ENCODE assay signal across 1 cellular context in the genomic region with DNA sequence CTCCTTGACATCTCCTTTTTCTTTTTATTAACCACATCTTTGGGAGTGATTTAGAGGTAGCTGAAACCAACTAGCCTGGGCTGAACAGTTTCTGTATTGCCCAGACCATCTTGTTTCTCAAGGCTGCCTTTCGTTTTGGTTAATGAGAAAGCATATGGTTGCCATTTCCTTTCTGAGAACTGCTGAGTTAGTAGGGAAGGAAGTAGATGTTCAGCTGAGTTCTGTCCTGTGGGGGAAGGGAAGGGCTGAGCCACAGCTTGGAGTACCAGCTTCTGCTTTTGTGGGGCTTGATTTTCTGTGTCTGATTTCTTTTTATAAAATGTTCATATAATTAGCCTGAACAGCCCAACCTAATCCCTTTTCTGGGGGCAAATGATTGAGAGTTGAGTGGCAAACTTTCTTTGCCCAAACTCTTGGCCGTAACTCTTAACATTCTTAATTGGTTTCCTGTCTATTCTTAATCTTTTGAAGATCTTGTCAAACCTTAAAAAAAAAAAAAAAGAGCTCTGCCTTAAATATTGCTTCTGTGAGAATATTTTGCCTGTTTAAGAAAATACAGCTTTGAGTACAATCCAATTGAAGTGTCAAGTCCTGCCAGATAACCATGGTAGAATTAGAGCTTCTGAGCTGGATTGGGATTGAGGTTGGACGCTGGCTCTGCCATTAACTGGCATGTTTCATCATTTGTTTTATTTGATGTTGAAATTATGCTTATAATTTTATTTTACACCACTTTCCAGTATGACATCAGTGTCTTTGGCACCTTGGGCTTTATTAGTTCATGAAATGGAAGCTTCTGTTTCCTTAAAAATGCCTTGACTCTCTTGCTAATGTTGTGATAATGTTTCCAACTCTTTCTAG.
TF ChIP-seq lines count a peak whose summit lies in the region.

No MANE protein-coding gene starts in this region.

TF ChIP-seq in GM23338, 12 proteins besides CTCF, POLR2A, EP300 and RAD21 (continued from another document):
- TF ChIP-seq, protein P1, sequence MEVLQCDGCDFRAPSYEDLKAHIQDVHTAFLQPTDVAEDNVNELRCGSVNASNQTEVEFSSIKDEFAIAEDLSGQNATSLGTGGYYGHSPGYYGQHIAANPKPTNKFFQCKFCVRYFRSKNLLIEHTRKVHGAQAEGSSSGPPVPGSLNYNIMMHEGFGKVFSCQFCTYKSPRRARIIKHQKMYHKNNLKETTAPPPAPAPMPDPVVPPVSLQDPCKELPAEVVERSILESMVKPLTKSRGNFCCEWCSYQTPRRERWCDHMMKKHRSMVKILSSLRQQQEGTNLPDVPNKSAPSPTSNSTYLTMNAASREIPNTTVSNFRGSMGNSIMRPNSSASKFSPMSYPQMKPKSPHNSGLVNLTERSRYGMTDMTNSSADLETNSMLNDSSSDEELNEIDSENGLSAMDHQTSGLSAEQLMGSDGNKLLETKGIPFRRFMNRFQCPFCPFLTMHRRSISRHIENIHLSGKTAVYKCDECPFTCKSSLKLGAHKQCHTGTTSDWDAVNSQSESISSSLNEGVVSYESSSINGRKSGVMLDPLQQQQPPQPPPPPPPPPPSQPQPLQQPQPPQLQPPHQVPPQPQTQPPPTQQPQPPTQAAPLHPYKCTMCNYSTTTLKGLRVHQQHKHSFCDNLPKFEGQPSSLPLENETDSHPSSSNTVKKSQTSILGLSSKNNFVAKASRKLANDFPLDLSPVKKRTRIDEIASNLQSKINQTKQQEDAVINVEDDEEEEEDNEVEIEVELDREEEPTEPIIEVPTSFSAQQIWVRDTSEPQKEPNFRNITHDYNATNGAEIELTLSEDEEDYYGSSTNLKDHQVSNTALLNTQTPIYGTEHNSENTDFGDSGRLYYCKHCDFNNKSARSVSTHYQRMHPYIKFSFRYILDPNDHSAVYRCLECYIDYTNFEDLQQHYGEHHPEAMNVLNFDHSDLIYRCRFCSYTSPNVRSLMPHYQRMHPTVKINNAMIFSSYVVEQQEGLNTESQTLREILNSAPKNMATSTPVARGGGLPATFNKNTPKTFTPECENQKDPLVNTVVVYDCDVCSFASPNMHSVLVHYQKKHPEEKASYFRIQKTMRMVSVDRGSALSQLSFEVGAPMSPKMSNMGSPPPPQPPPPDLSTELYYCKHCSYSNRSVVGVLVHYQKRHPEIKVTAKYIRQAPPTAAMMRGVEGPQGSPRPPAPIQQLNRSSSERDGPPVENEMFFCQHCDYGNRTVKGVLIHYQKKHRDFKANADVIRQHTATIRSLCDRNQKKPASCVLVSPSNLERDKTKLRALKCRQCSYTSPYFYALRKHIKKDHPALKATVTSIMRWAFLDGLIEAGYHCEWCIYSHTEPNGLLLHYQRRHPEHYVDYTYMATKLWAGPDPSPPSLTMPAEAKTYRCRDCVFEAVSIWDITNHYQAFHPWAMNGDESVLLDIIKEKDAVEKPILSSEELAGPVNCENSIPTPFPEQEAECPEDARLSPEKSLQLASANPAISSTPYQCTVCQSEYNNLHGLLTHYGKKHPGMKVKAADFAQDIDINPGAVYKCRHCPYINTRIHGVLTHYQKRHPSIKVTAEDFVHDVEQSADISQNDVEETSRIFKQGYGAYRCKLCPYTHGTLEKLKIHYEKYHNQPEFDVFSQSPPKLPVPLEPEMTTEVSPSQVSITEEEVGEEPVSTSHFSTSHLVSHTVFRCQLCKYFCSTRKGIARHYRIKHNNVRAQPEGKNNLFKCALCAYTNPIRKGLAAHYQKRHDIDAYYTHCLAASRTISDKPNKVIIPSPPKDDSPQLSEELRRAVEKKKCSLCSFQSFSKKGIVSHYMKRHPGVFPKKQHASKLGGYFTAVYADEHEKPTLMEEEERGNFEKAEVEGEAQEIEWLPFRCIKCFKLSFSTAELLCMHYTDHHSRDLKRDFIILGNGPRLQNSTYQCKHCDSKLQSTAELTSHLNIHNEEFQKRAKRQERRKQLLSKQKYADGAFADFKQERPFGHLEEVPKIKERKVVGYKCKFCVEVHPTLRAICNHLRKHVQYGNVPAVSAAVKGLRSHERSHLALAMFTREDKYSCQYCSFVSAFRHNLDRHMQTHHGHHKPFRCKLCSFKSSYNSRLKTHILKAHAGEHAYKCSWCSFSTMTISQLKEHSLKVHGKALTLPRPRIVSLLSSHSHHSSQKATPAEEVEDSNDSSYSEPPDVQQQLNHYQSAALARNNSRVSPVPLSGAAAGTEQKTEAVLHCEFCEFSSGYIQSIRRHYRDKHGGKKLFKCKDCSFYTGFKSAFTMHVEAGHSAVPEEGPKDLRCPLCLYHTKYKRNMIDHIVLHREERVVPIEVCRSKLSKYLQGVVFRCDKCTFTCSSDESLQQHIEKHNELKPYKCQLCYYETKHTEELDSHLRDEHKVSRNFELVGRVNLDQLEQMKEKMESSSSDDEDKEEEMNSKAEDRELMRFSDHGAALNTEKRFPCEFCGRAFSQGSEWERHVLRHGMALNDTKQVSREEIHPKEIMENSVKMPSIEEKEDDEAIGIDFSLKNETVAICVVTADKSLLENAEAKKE (CRISPR knock-in tag; IDR thresholded peaks at IDR 0.05): no peak
TF ChIP-seq in GM23338: peak in this region for 0.
